ENCODE assay signal across 18 cellular contexts in the genomic region with DNA sequence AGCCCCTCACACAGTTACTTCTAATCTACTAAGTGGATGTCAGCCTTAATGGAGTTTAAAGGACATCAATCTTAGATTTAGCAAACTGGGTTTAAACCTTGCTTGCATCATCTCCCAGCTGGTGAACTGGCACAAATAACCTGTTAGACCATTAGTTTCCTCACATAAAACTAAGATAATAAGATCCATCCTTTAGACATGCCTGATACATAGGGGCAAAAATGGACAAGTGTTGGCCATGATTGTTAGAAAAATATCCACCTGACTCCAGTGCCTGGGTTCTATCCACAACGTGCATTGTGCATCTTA.
DNase-seq lines count a peak whose midpoint lies in the region; FAIRE-seq and TF ChIP-seq lines count a peak whose summit lies in the region.
"Had no signal": no experiment of that assay in that cellular context is flagged by ENCODE, and none has a peak within 500 bp of the region (broad histone marks: within the 10 kb centered on the region; RNA-seq: fewer than 3 reads in every experiment).

No MANE protein-coding gene starts in this region.

- no peak overlapping the region for H3K4me2 ChIP-seq in mesenchymal stem cell (ENCODE audit: low read length, poor library complexity, severe bottlenecking)

- peak overlapping the region; percentile 52; the same call in 1 of the 2 replicates for H3K27ac Mint-ChIP-seq in HFFc6
- H3K27ac Mint-ChIP-seq: CD4-positive, alpha-beta T cell; H9 had no signal

- H3K27me3 ChIP-seq in mesenchymal stem cell (ENCODE audit: control insufficient read depth in 1 of 2, insufficient read depth in 1 of 2, low read length in 2 of 2) = no peaks in the 10 kb centered on the region
- no peaks in the 10 kb centered on the region; the same call in 1 of the 2 replicates for H3K27me3 ChIP-seq in BE2C

- H2BK5ac ChIP-seq in mesenchymal stem cell (ENCODE audit: low read depth, low read length, poor library complexity, severe bottlenecking) = no peak overlapping the region

- H2BK120ac ChIP-seq in mesenchymal stem cell (ENCODE audit: low read depth, low read length) = no peak overlapping the region

- H2BK12ac ChIP-seq in mesenchymal stem cell (ENCODE audit: low read length in 2 of 2) = peak overlapping the region in 1 of 2 experiments; percentile 77

- H2BK15ac ChIP-seq in mesenchymal stem cell (ENCODE audit: low read depth, poor library complexity, severe bottlenecking) = no peak overlapping the region

- no peak overlapping the region for H4K91ac ChIP-seq in mesenchymal stem cell (ENCODE audit: low read length)

- H3K4me3 Mint-ChIP-seq in HFFc6 = peak overlapping the region; percentile 22
- H3K4me3 Mint-ChIP-seq: CD4-positive, alpha-beta T cell; H9 had no signal

- TF ChIP-seq CTCF in HFFc6 (IDR thresholded peaks at IDR 0.05) (no peak), BE2C (IDR thresholded peaks at IDR 0.05; ENCODE audit: low read depth, low read length) (no peak)

- H3K27me3 Mint-ChIP-seq in HFFc6 (ENCODE audit: insufficient read depth) = no peaks in the 10 kb centered on the region; the same call in 1 of the 2 replicates

- H3K18ac ChIP-seq in mesenchymal stem cell (ENCODE audit: low read depth in 1 of 2, low read length in 2 of 2) = no peak overlapping the region

- H3K23ac ChIP-seq in mesenchymal stem cell (ENCODE audit: low read length in 2 of 2) = no peak overlapping the region

- H3K4ac ChIP-seq in mesenchymal stem cell (ENCODE audit: low read depth in 1 of 2, low read length in 2 of 2) = no peak overlapping the region

- H4K8ac ChIP-seq in mesenchymal stem cell (ENCODE audit: low read length) = no peak overlapping the region

- H3K4me3 ChIP-seq in mesenchymal stem cell (ENCODE audit: insufficient read depth in 1 of 2, low read depth in 1 of 2, low read length in 2 of 2) = no peak overlapping the region
- no peak overlapping the region for H3K4me3 ChIP-seq in BE2C (ENCODE audit: low read depth, low read length)

- H3K9me3 ChIP-seq in mesenchymal stem cell (ENCODE audit: control insufficient read depth, low read length) = no peaks in the 10 kb centered on the region
- no peaks in the 10 kb centered on the region for H3K9me3 ChIP-seq in BE2C
- H3K9me3 ChIP-seq: Caco-2 had no signal

- no peak overlapping the region for H3K27ac ChIP-seq in mesenchymal stem cell (ENCODE audit: low read length, poor library complexity, severe bottlenecking)
- H3K27ac ChIP-seq: C4-2B, HL-60 had no signal

- H3K9me3 Mint-ChIP-seq in HFFc6 = peaks cover 11% of the 10 kb centered on the region; the same call in 1 of the 2 replicates
- H3K9me3 Mint-ChIP-seq: H9 had no signal

- peak; percentile 21 for FAIRE-seq in GM19239 (lab: Jason Lieb, UNC)
- FAIRE-seq: D721Med, G401.6, GM12891 had no signal

- peaks cover 18% of the 10 kb centered on the region for H3K36me3 Mint-ChIP-seq in HFFc6 (ENCODE audit: low read depth)

- no CpG with 5 or more reads among the region's 1 CpG for WGBS in mesenchymal stem cell

- DNase-seq in GM19239 (ENCODE audit: insufficient read length, low spot score) = no peak
- no peak for DNase-seq in HFFc6
- DNase-seq in amniotic epithelial cell (ENCODE audit: low read depth) = peak; percentile 61
- peak; percentile 21 for DNase-seq in mesenchymal stem cell
- DNase-seq in anterior cingulate cortex (lab: John Stamatoyannopoulos, UW) = no peak
- no peak for DNase-seq in BE2C
- DNase-seq in SW 1271 (lab: John Stamatoyannopoulos, UW) = no peak
- DNase-seq in NCI-H2171 (lab: John Stamatoyannopoulos, UW) = no peak
- DNase-seq: Caco-2; CD4-positive, alpha-beta T cell; GOT3; H9; KBM-7 had no signal

- H3K9ac ChIP-seq in mesenchymal stem cell (ENCODE audit: low read length) = no peak overlapping the region

- no peak overlapping the region for H2AFZ ChIP-seq in mesenchymal stem cell (ENCODE audit: low read depth, low read length)

- peaks cover 58% of the 10 kb centered on the region for H3K4me1 Mint-ChIP-seq in HFFc6 (ENCODE audit: low read depth)
- H3K4me1 Mint-ChIP-seq: H9 had no signal

- no peak overlapping the region for H3K14ac ChIP-seq in mesenchymal stem cell (ENCODE audit: low read length in 2 of 2)

- H3K4me1 ChIP-seq in mesenchymal stem cell (ENCODE audit: control insufficient read depth, insufficient read depth, low read depth, low read length) (peaks cover 2% of the 10 kb centered on the region), BE2C (no peaks in the 10 kb centered on the region)
- H3K4me1 ChIP-seq: Caco-2 had no signal

- no peak overlapping the region for H2AK5ac ChIP-seq in mesenchymal stem cell (ENCODE audit: low read length, severe bottlenecking)

- H3K79me1 ChIP-seq in mesenchymal stem cell (replicated peaks; ENCODE audit: low read length, poor library complexity, severe bottlenecking) = no peaks in the 10 kb centered on the region

- no peaks in the 10 kb centered on the region for H3K36me3 ChIP-seq in mesenchymal stem cell (ENCODE audit: control insufficient read depth in 1 of 2, insufficient read depth in 2 of 2, low read depth in 1 of 2, low read length in 2 of 2)
- no peaks in the 10 kb centered on the region for H3K36me3 ChIP-seq in BE2C

Comparison
In these comparisons a context has a peak if more than half of its experiments do, and no peak if none do; other contexts are left out.
1. DNase-seq: peak in amniotic epithelial cell (single experiment) and mesenchymal stem cell (single experiment); none in GM19239 (single experiment), HFFc6 (single experiment), anterior cingulate cortex (0 of 58), BE2C (single experiment), SW 1271 (0 of 2) and NCI-H2171 (single experiment).